In the genomic region with DNA sequence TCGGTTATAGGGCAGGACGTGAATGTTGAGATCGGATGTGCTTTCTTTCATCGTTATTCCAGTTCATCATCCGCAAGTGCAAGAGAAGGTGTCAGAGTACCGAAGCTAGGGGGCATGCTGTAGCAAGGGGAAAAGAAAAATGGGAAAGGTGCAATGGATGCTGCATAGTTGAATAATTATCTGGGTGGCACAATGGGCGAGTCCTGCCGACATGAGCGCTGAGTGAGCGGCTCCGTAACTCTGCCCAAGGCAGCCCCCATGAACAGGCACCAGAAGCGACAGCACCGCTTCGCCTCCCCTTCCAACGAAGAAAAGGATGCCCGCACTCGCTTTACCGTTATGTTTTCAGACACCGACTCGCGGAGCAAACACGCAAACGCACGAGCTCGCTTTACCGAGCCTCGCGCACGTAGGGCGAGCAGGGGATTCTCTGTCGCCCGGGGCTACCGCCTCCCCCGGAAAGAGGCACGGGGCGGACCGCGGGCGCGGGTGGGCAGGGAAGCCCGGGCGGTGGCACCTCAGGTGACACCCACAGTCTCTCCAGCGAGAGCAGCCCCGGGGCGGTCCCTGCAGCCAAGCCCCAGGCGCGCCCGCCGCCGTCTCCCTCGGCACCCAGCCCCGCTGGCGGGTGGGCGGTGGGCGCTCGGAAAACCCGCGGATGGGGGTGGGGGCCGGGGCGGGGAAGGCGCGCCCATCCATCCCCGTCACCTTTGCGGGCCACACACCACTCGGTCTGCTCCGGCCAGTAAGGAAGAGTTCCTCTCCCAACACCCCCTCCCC, we compare ENCODE assay signal across 8 cellular contexts. TPM values are rescaled to one million over a fixed set of nuclear protein-coding genes. Genes with fewer than 3 reads are reported as not detected.
DNase-seq lines count a peak whose midpoint lies in the region; ATAC-seq, FAIRE-seq and TF ChIP-seq lines count a peak whose summit lies in the region.

No MANE protein-coding gene starts in this region.

- no peaks in the 10 kb centered on the region for H3K9me3 ChIP-seq in HepG2 (ENCODE audit: low read length)

- H3K4me3 ChIP-seq in HepG2 (replicated peaks in 1 of 3; ENCODE audit: insufficient read depth in 1 of 3, low read depth in 2 of 3, low read length in 3 of 3), result peak overlapping the region; percentile 76 to 95 (median 83)

- CTCF ChIA-PET in HepG2 (lab: Yijun Ruan, JAX; ENCODE audit: low intra/inter-chr PET ratio, low total read pairs), result interaction anchor here (1.2 to 2.2 kb wide), 2 partner anchors 163 to 212 kb away, joined by 4 to 11 read pairs; no protein-coding TSS in a partner anchor

- ATAC-seq in HG03439 (IDR thresholded peaks at IDR 0.05; ENCODE audit: unreplicated experiment) (peak; percentile 27), HepG2 (peak; percentile 60), HG03469 (IDR thresholded peaks at IDR 0.05; ENCODE audit: unreplicated experiment) (no peak)

- peak overlapping the region; percentile 86 for H3K9ac ChIP-seq in HepG2 (ENCODE audit: insufficient read depth, low read depth, low read length)

- DNase-seq in NCI-H524 treated with DMSO at 0.1 percent for 48 hours (lab: John Stamatoyannopoulos, UW), result peak; percentile 67
- peak; percentile 24 to 36 for DNase-seq in activated CD4-positive, alpha-beta T cell treated with anti-CD3 and anti-CD28 coated beads, Interleukin-2, amount 50 U/mL, for 24 hours (ENCODE audit: low read depth in 1 of 2, low spot score in 1 of 2)
- peak; percentile 75 for DNase-seq in dermis blood vessel endothelial cell
- DNase-seq in HepG2 (ENCODE audit: low spot score), result peak; percentile 74
- peak; percentile 34 to 37 for DNase-seq in stimulated activated CD4-positive, alpha-beta T cell treated with anti-CD3 and anti-CD28 coated beads, Interleukin-2, amount 100 ng/mL, for 48 hours

- peak; percentile 60 for TF ChIP-seq RAD21 in HepG2 (CRISPR knock-in tag; IDR thresholded peaks at IDR 0.05)

- TF ChIP-seq POLR2A in HepG2 (IDR thresholded peaks at IDR 0.05; ENCODE audit: insufficient read depth in 1 of 2, low read depth in 2 of 2, low read length in 2 of 2), result no peak

- TF ChIP-seq CTCF in GM12874 (IDR thresholded peaks at IDR 0.05; ENCODE audit: insufficient read depth, low read depth, low read length), result peak; percentile 15; the same call in 1 of the 2 replicates
- peak; percentile 87 for TF ChIP-seq CTCF in HepG2 (CRISPR knock-in tag; IDR thresholded peaks at IDR 0.05)

- peaks cover 0 to 3% of the 10 kb centered on the region in 2 experiments; a peak in 1 of 5 replicates for H3K27me3 ChIP-seq in HepG2 (ENCODE audit: control insufficient read depth in 1 of 2, insufficient read depth in 2 of 2, low read length in 2 of 2)

- BruUV-seq in HepG2 (replicated peaks; lab: Mats Ljungman, UMichigan), result no TSS peak

- intact Hi-C loops in HepG2 (cut with micrococcal nuclease; ENCODE audit: unreplicated experiment), result loop anchor here (1.0 to 5.0 kb wide), 3 partner anchors 148 to 211 kb away; no protein-coding TSS in a partner anchor

- H4K20me1 ChIP-seq in HepG2 (ENCODE audit: insufficient read depth, low read length), result peaks cover 6% of the 10 kb centered on the region

- peak overlapping the region; percentile 77 for H3K4me2 ChIP-seq in HepG2 (ENCODE audit: low read depth, low read length)

- peaks cover 80% of the 10 kb centered on the region for H3K79me2 ChIP-seq in HepG2 (ENCODE audit: insufficient read depth, low read length)

- H3K27ac ChIP-seq in HepG2 (ENCODE audit: extremely low read length, insufficient read depth, low read length), result peak overlapping the region; percentile 86

- POLR2A ChIA-PET in HepG2 (lab: Yijun Ruan, JAX), result interaction anchor here (1.3 kb wide), 1 partner anchor 93 kb away, joined by 4 read pairs; no protein-coding TSS in a partner anchor

- peak overlapping the region; percentile 35 for H2AFZ ChIP-seq in HepG2 (ENCODE audit: low read length)

- in situ Hi-C loops in HepG2 (cut with HindIII; ENCODE audit: extremely low pct_ligation_motif_present, low pct_unique_long_range_greater_than_20kb), result loop anchor here (10.0 kb wide), 1 partner anchor 216 kb away; no protein-coding TSS in a partner anchor

- H3K4me1 ChIP-seq in HepG2 (ENCODE audit: insufficient read depth, low read length), result peaks cover 48% of the 10 kb centered on the region

- no peak for TF ChIP-seq EP300 in HepG2 (IDR thresholded peaks at IDR 0.05; ENCODE audit: low read depth in 2 of 2, low read length in 2 of 2)
- no peak for TF ChIP-seq EP300 in HepG2 (CRISPR knock-in tag; IDR thresholded peaks at IDR 0.05; ENCODE audit: borderline replicate concordance)

- FAIRE-seq in HepG2 (lab: Jason Lieb, UNC), result peak; percentile 21

- no peaks in the 10 kb centered on the region; a peak in 1 of 5 replicates for H3K36me3 ChIP-seq in HepG2 (replicated peaks in 1 of 2; ENCODE audit: control insufficient read depth in 1 of 2, insufficient read depth in 2 of 2, low read length in 2 of 2)

- WGBS in HepG2 (ENCODE audit: low lambda C conversion rate), result under 1% methylated on average over 14 of the region's 66 CpGs

TF ChIP-seq in HepG2, 621 proteins besides CTCF, POLR2A, EP300 and RAD21 (continues in another document):
- TF ChIP-seq REPIN1 (CRISPR knock-in tag; IDR thresholded peaks at IDR 0.05; ENCODE audit: borderline replicate concordance, low read depth) (peak; percentile 46; the same call in 1 of the 2 replicates), ZMYM4 (CRISPR knock-in tag; IDR thresholded peaks at IDR 0.05) (0 out of 2 replicates have a peak, but pooled peaks have one; percentile 15), SMAD3 (CRISPR knock-in tag; IDR thresholded peaks at IDR 0.05) (0 out of 2 replicates have a peak, but pooled peaks have one; percentile 58)

RNA-seq across cellular contexts. Expression of a gene that starts 0.7 kb away (rescaled TPM):
- total RNA-seq in dermis blood vessel endothelial cell (11.4 and 22.0 TPM in 2 replicates), HepG2 (2016; rRNA removed; fragmentation: Illumina TruSeq; extraction: Trizol) (8.5 and 10.3 TPM in 2 replicates)
- total RNA-seq in HepG2 (2016; cell fraction: cytosol; rRNA removed; fragmentation: Illumina TruSeq; extraction: Trizol; ENCODE audit: low read depth), result 4.4 and 5.6 TPM in 2 replicates
- 9.8 and 10.3 TPM in 2 replicates for total RNA-seq in HepG2 (2016; cell fraction: insoluble cytoplasmic fraction; rRNA removed; fragmentation: Illumina TruSeq; extraction: Trizol)
- 13.2 and 15.5 TPM in 2 replicates for total RNA-seq in HepG2 (2016; cell fraction: membrane; rRNA removed; fragmentation: Illumina TruSeq; extraction: Trizol)
- total RNA-seq in HepG2 (2016; cell fraction: nucleus; rRNA removed; fragmentation: Illumina TruSeq; extraction: Trizol), result 10.3 and 13.5 TPM in 2 replicates
- polyA plus RNA-seq in HepG2 (2011; rRNA removed), result 13.2 and 17.3 TPM in 2 replicates
- 15.8 and 16.2 TPM in 2 replicates for polyA plus RNA-seq in HepG2 (2011; cell fraction: cytosol; rRNA removed)
- polyA plus RNA-seq in HepG2 (2011; cell fraction: nucleus; rRNA removed), result 9.5 and 9.9 TPM in 2 replicates
- 13.4 and 13.8 TPM in 2 replicates for polyA plus RNA-seq in HepG2 (2012)
- polyA plus RNA-seq in HepG2 (2016; cell fraction: cytosol; fragmentation: Illumina TruSeq; extraction: Trizol; ENCODE audit: low read depth), result 7.7 and 10.5 TPM in 2 replicates
- 17.6 and 22.7 TPM in 2 replicates for polyA plus RNA-seq in HepG2 (2016; cell fraction: insoluble cytoplasmic fraction; fragmentation: Illumina TruSeq; extraction: Trizol; ENCODE audit: low read depth)
- 20.6 and 21.7 TPM in 2 replicates for polyA plus RNA-seq in HepG2 (2016; cell fraction: membrane; fragmentation: Illumina TruSeq; extraction: Trizol; ENCODE audit: low read depth)
- polyA plus RNA-seq in HepG2 (2016; cell fraction: nucleus; fragmentation: Illumina TruSeq; extraction: Trizol; ENCODE audit: insufficient read depth, low read depth), result 20.4 TPM in 2 replicates
- polyA minus RNA-seq in HepG2 (2011; rRNA and poly(A)+ RNA removed; ENCODE audit: low replicate concordance), result 10.3 and 19.8 TPM in 2 replicates
- 4.6 and 5.2 TPM in 2 replicates for polyA minus RNA-seq in HepG2 (2011; cell fraction: cytosol; rRNA and poly(A)+ RNA removed)
- polyA minus RNA-seq in HepG2 (2011; cell fraction: nucleus; rRNA and poly(A)+ RNA removed), result 17.9 and 21.6 TPM in 2 replicates

RNA-seq across cellular contexts. Expression of a gene that starts 1.4 kb away (rescaled TPM):
- 22.0 and 32.8 TPM in 2 replicates for total RNA-seq in dermis blood vessel endothelial cell
- total RNA-seq in HepG2 (2016; rRNA removed; fragmentation: Illumina TruSeq; extraction: Trizol), result 21.5 and 36.2 TPM in 2 replicates
- 2.2 and 2.3 TPM in 2 replicates for total RNA-seq in HepG2 (2016; cell fraction: cytosol; rRNA removed; fragmentation: Illumina TruSeq; extraction: Trizol; ENCODE audit: low read depth)
- 22.3 and 33.2 TPM in 2 replicates for total RNA-seq in HepG2 (2016; cell fraction: insoluble cytoplasmic fraction; rRNA removed; fragmentation: Illumina TruSeq; extraction: Trizol)
- 6.7 and 8.7 TPM in 2 replicates for total RNA-seq in HepG2 (2016; cell fraction: membrane; rRNA removed; fragmentation: Illumina TruSeq; extraction: Trizol)
- 16.0 and 16.1 TPM in 2 replicates for total RNA-seq in HepG2 (2016; cell fraction: nucleus; rRNA removed; fragmentation: Illumina TruSeq; extraction: Trizol)
- 7.9 and 11.4 TPM in 2 replicates for polyA plus RNA-seq in HepG2 (2011; rRNA removed)
- 5.2 and 6.8 TPM in 2 replicates for polyA plus RNA-seq in HepG2 (2011; cell fraction: cytosol; rRNA removed)
- polyA plus RNA-seq in HepG2 (2011; cell fraction: nucleus; rRNA removed), result 2.3 and 2.8 TPM in 2 replicates
- 8.2 and 11.4 TPM in 2 replicates for polyA plus RNA-seq in HepG2 (2012)
- polyA plus RNA-seq in HepG2 (2016; cell fraction: cytosol; fragmentation: Illumina TruSeq; extraction: Trizol; ENCODE audit: low read depth), result 0.60 and 0.67 TPM in 2 replicates
- 18.6 and 21.4 TPM in 2 replicates for polyA plus RNA-seq in HepG2 (2016; cell fraction: insoluble cytoplasmic fraction; fragmentation: Illumina TruSeq; extraction: Trizol; ENCODE audit: low read depth)
- 2.7 and 3.2 TPM in 2 replicates for polyA plus RNA-seq in HepG2 (2016; cell fraction: membrane; fragmentation: Illumina TruSeq; extraction: Trizol; ENCODE audit: low read depth)
- polyA plus RNA-seq in HepG2 (2016; cell fraction: nucleus; fragmentation: Illumina TruSeq; extraction: Trizol; ENCODE audit: insufficient read depth, low read depth), result 12.6 and 14.0 TPM in 2 replicates
- polyA minus RNA-seq in HepG2 (2011; rRNA and poly(A)+ RNA removed; ENCODE audit: low replicate concordance), result 9.7 and 15.0 TPM in 2 replicates
- 9.3 and 12.9 TPM in 2 replicates for polyA minus RNA-seq in HepG2 (2011; cell fraction: cytosol; rRNA and poly(A)+ RNA removed)
- polyA minus RNA-seq in HepG2 (2011; cell fraction: nucleus; rRNA and poly(A)+ RNA removed), result 21.1 and 23.2 TPM in 2 replicates
